In genomic region chr4:126396703-126397102, GRCh38 we compare ENCODE assay signal across 25 cellular contexts.
DNase-seq lines count a peak whose midpoint lies in the region; ATAC-seq and TF ChIP-seq lines count a peak whose summit lies in the region.
"Had no signal": no experiment of that assay in that cellular context is flagged by ENCODE, and none has a peak within 500 bp of the region (broad histone marks: within the 10 kb centered on the region; RNA-seq: fewer than 3 reads in every experiment).

No MANE protein-coding gene starts in this region.

- H3K79me2 ChIP-seq in GM23338 (replicated peaks; ENCODE audit: insufficient read depth): no peaks in the 10 kb centered on the region

- peaks cover 2% of the 10 kb centered on the region for H3K27me3 Mint-ChIP-seq in GM23338 (ENCODE audit: insufficient read depth, low read depth, poor library complexity)
- H3K27me3 Mint-ChIP-seq: activated CD8-positive, alpha-beta T cell treated with anti-CD3 and anti-CD28 coated beads for 36 hours had no signal

- no peak overlapping the region for H3K4me3 ChIP-seq in GM23338
- H3K4me3 ChIP-seq in Panc1 (ENCODE audit: low read depth in 2 of 2, low read length in 2 of 2): no peak overlapping the region
- H3K4me3 ChIP-seq in choroid plexus epithelial cell (ENCODE audit: low read depth, low read length): no peak overlapping the region
- H3K4me3 ChIP-seq: pancreas had no signal

- no peak overlapping the region for H3K4me3 Mint-ChIP-seq in GM23338
- H3K4me3 Mint-ChIP-seq: activated CD8-positive, alpha-beta T cell treated with anti-CD3 and anti-CD28 coated beads for 36 hours; immature natural killer cell; nephron; stimulated activated effector memory CD8-positive, alpha-beta T cell treated with anti-CD3 and anti-CD28 coated beads, Interleukin-12 subunit alpha, Interleukin-12 subunit beta, amount 100 ng/mL, for 72 hours had no signal

- peaks cover 18% of the 10 kb centered on the region for H3K4me1 Mint-ChIP-seq in GM23338
- H3K4me1 Mint-ChIP-seq: immature natural killer cell; nephron; stimulated activated effector memory CD8-positive, alpha-beta T cell treated with anti-CD3 and anti-CD28 coated beads, Interleukin-12 subunit alpha, Interleukin-12 subunit beta, amount 100 ng/mL, for 72 hours had no signal

- H3K4me2 ChIP-seq in GM23338: no peak overlapping the region

- H3K27me3 ChIP-seq in GM23338 (ENCODE audit: insufficient read depth) (no peaks in the 10 kb centered on the region), Panc1 (ENCODE audit: control insufficient read depth, insufficient read depth, low read length) (no peaks in the 10 kb centered on the region)
- H3K27me3 ChIP-seq: pancreas had no signal

- no TSS peak for BruUV-seq in Panc1 (replicated peaks; lab: Mats Ljungman, UMichigan)

- H4K20me1 ChIP-seq in GM23338 (replicated peaks; ENCODE audit: insufficient read depth): no peaks in the 10 kb centered on the region

- ATAC-seq in GM23338: peak; percentile 25; the same call in 2 of the 3 replicates
- ATAC-seq in Panc1: no peak
- no peak for ATAC-seq in esophagus mucosa
- ATAC-seq in HG02571 (IDR thresholded peaks at IDR 0.05; ENCODE audit: unreplicated experiment): no peak
- ATAC-seq: activated CD8-positive, alpha-beta T cell treated with anti-CD3 and anti-CD28 coated beads for 36 hours; left ventricle myocardium superior; pancreas; Right ventricle myocardium inferior; stimulated activated effector memory CD8-positive, alpha-beta T cell treated with anti-CD3 and anti-CD28 coated beads, Interleukin-12 subunit alpha, Interleukin-12 subunit beta, amount 100 ng/mL, for 72 hours had no signal

- in situ Hi-C loops in Panc1 (cut with HindIII; ENCODE audit: low pct_unique_long_range_greater_than_20kb, low sequenced_read_pairs): no loop called here

- H3K4me1 ChIP-seq in GM23338 (ENCODE audit: insufficient read depth) (0 out of 2 replicates have a peak, but pooled peaks cover 9% of the 10 kb centered on the region), Panc1 (ENCODE audit: control insufficient read depth, insufficient read depth, low read length) (no peaks in the 10 kb centered on the region)
- H3K4me1 ChIP-seq: pancreas had no signal

- TF ChIP-seq CTCF in 22Rv1 (IDR thresholded peaks at IDR 0.05) (peak; percentile 33), GM23338 (conservative IDR thresholded peaks at IDR 0.05; ENCODE audit: low read depth in 2 of 2) (peak; percentile 40 to 64), Panc1 (IDR thresholded peaks at IDR 0.05) (peak; percentile 7; the same call in 1 of the 2 replicates), choroid plexus epithelial cell (conservative IDR thresholded peaks at IDR 0.05; ENCODE audit: low read depth, low read length) (peak; percentile 36)

- intact Hi-C loops in Panc1 (cut with micrococcal nuclease; ENCODE audit: unreplicated experiment): no loop called here

- POLR2A ChIA-PET in Panc1 (lab: Charles Lee): no interaction called here

- H3K36me3 Mint-ChIP-seq in GM23338 (ENCODE audit: low read depth): no peaks in the 10 kb centered on the region
- H3K36me3 Mint-ChIP-seq: immature natural killer cell; stimulated activated effector memory CD8-positive, alpha-beta T cell treated with anti-CD3 and anti-CD28 coated beads, Interleukin-12 subunit alpha, Interleukin-12 subunit beta, amount 100 ng/mL, for 72 hours had no signal

- H3K9me3 Mint-ChIP-seq in GM23338: no peaks in the 10 kb centered on the region
- H3K9me3 Mint-ChIP-seq: nephron had no signal

- no peaks in the 10 kb centered on the region for H3F3A ChIP-seq in GM23338 (replicated peaks; ENCODE audit: low read depth)

- no peak overlapping the region for H3K27ac ChIP-seq in 22Rv1
- no peak overlapping the region for H3K27ac ChIP-seq in GM23338 (ENCODE audit: low read depth)
- H3K27ac ChIP-seq in Panc1 (ENCODE audit: low read length): no peak overlapping the region
- H3K27ac ChIP-seq: pancreas had no signal

- CTCF ChIA-PET in Panc1 (lab: Charles Lee): no interaction called here

- no peaks in the 10 kb centered on the region for H3K36me3 ChIP-seq in GM23338 (ENCODE audit: insufficient read depth)
- H3K36me3 ChIP-seq in Panc1 (ENCODE audit: control insufficient read depth, insufficient read depth, low read length): no peaks in the 10 kb centered on the region
- H3K36me3 ChIP-seq: pancreas had no signal

- H3K9me3 ChIP-seq in Panc1 (ENCODE audit: control insufficient read depth, insufficient read depth, low read depth, low read length): no peaks in the 10 kb centered on the region
- H3K9me3 ChIP-seq: pancreas had no signal

- peak; percentile 3 for DNase-seq in GM23338 (ENCODE audit: low spot score)
- DNase-seq in Panc1 (ENCODE audit: low read depth, low spot score): no peak
- DNase-seq in choroid plexus epithelial cell (ENCODE audit: low read depth): no peak
- no peak for DNase-seq in HCEC 1CT
- no peak for DNase-seq in NCI-H128 (lab: John Stamatoyannopoulos, UW; ENCODE audit: unreplicated experiment)
- DNase-seq: activated CD8-positive, alpha-beta T cell treated with anti-CD3 and anti-CD28 coated beads for 36 hours; activated effector memory CD4-positive, alpha-beta T cell treated with Interleukin-2 at 50 U/mL for 16 hours; COR-L47; effector CD4-positive, alpha-beta T cell; foreskin melanocyte; immature natural killer cell; left ventricle myocardium superior; NCI-H1092 treated with DMSO at 0.1 percent for 48 hours; NCI-H2081; NCI-H226; OCI-M1; stimulated activated CD4-positive, alpha-beta T cell treated with anti-CD3 and anti-CD28 coated beads, Interleukin-2, amount 100 ng/mL, for 48 hours; T-helper 9 cell had no signal

- H2AFZ ChIP-seq in GM23338: no peak overlapping the region

- H3K27ac Mint-ChIP-seq in GM23338: no peak overlapping the region
- H3K27ac Mint-ChIP-seq: activated CD8-positive, alpha-beta T cell treated with anti-CD3 and anti-CD28 coated beads for 36 hours; immature natural killer cell; nephron; stimulated activated effector memory CD8-positive, alpha-beta T cell treated with anti-CD3 and anti-CD28 coated beads, Interleukin-12 subunit alpha, Interleukin-12 subunit beta, amount 100 ng/mL, for 72 hours had no signal

- H3K9me2 ChIP-seq in GM23338 (ENCODE audit: insufficient read depth): no peaks in the 10 kb centered on the region

TF ChIP-seq in GM23338, 12 proteins besides CTCF, POLR2A, EP300 and RAD21:
- TF ChIP-seq CREB1 (CRISPR knock-in tag; IDR thresholded peaks at IDR 0.05; ENCODE audit: low read depth) (no peak), ZNF462 (CRISPR knock-in tag; IDR thresholded peaks at IDR 0.05) (no peak), STAT1 (IDR thresholded peaks at IDR 0.05; ENCODE audit: unreplicated experiment) (no peak)
